In the genomic region with DNA sequence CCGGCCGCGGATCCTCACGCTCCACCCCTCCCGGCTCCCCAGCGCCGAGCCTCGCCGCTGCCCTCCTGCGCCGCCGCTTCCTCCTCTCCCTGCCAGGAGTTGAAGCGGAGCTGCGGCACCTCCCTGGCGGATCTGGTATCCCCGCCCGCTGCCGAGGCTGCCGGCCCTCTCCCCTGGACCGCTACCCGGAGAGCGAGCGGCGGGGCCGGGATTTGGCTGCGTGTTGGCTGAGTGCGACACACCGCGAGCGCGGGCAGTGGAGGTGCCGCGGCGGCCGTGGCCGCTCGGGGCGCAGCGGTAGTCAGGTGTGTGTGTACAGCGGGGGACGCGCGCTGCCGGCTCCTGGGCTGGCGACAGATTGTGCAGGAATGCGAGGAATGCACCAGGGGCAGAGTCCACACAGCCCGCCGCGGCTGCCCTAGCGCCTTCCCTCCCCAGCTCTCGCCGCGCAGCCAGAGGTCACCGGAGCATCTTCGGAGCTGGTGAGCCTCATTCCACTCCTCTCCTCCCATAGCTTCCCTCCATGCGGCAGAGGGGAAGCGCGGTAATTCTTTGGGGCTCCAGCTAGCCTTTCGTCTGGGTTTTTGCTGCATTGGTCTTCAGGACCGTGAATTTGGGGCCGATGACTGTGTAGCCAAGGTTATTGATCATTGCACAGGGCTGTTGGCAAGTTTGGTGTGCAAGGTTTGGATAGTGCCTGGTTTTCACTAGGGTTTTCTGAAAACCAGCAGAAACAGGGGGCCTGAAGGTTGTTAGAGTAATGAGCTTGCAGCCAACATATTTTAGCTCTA, we compare ENCODE assay signal across 7 cellular contexts. TPM values are rescaled to one million over a fixed set of nuclear protein-coding genes. Genes with fewer than 3 reads are reported as not detected.
A peak's percentile ranks its signal among the peaks of the same experiment; 100 is the strongest.
DNase-seq lines count a peak whose midpoint lies in the region; TF ChIP-seq lines count a peak whose summit lies in the region.

No MANE protein-coding gene starts in this region.

- no peaks in the 10 kb centered on the region for H3K36me3 ChIP-seq in GM23248 (ENCODE audit: low read depth)
- H3K36me3 ChIP-seq in KMS-11 (ENCODE audit: insufficient read depth) = no peaks in the 10 kb centered on the region

- H3K9ac ChIP-seq in GM23248 (peak overlapping the region; percentile 81), KMS-11 (peak overlapping the region; percentile 94)

- H3K4me2 ChIP-seq in GM23248 (ENCODE audit: unreplicated experiment) (peak overlapping the region; percentile 97), KMS-11 (peak overlapping the region; percentile 86)

- peak overlapping the region; percentile 88 for H3K27ac Mint-ChIP-seq in T-helper 2 cell treated with Interferon-gamma antibody and Interleukin-4, amounts not matched to agents 5 μg/mL and 100 μg/mL, for 36 hours

- no peaks in the 10 kb centered on the region for H3K9me2 ChIP-seq in GM23248 (ENCODE audit: insufficient read depth)

- peaks cover 14% of the 10 kb centered on the region for H3F3A ChIP-seq in GM23248 (ENCODE audit: insufficient read depth)

- POLR2A ChIA-PET in GM10248 (lab: Yijun Ruan, JAX) = interaction anchor here (0.6 kb wide), 1 partner anchor 776 kb away, joined by 5 read pairs; no protein-coding TSS in a partner anchor

- peaks cover 38% of the 10 kb centered on the region for H3K27me3 Mint-ChIP-seq in T-helper 2 cell treated with Interferon-gamma antibody and Interleukin-4, amounts not matched to agents 5 μg/mL and 100 μg/mL, for 36 hours (ENCODE audit: low read depth)

- peak overlapping the region; percentile 60 for H3K27ac ChIP-seq in GM23248
- peak overlapping the region; percentile 91 for H3K27ac ChIP-seq in KMS-11

- peak; percentile 40 for TF ChIP-seq CTCF in GM10248 (IDR thresholded peaks at IDR 0.05; ENCODE audit: control extremely low read depth, extremely low read depth, low read depth, missing control alignments)
- TF ChIP-seq CTCF in KMS-11 (conservative IDR thresholded peaks at IDR 0.05; ENCODE audit: low read depth, low read length) = peak; percentile 32

- H2AFZ ChIP-seq in GM23248 (peak overlapping the region; percentile 92), KMS-11 (ENCODE audit: low read depth) (peak overlapping the region; percentile 78)

- CTCF ChIA-PET in GM10248 (lab: Yijun Ruan, JAX) = interaction anchor here (1.4 to 2.6 kb wide), 7 partner anchors 11 to 296 kb away, joined by 5 to 11 read pairs (median 6); no protein-coding TSS in a partner anchor

- DNase-seq in GM10248 (ENCODE audit: extremely low spot score) (peak; percentile 66), GM23248 (peak; percentile 80), iris pigment epithelial cell (ENCODE audit: low read depth) (peak; percentile 65)
- peak; percentile 57 for DNase-seq in T-helper 2 cell treated with Interferon-gamma antibody and Interleukin-4, amounts not matched to agents 5 μg/mL and 100 μg/mL, for 36 hours (ENCODE audit: low spot score)
- DNase-seq in central memory CD4-positive, alpha-beta T cell = peak; percentile 62
- peak; percentile 53 for DNase-seq in stimulated activated CD4-positive, alpha-beta T cell treated with anti-CD3 and anti-CD28 coated beads, Interleukin-12 subunit alpha, Interleukin-12 subunit beta, amount 100 ng/mL, for 4 hours

- H3K4me1 Mint-ChIP-seq in T-helper 2 cell treated with Interferon-gamma antibody and Interleukin-4, amounts not matched to agents 5 μg/mL and 100 μg/mL, for 36 hours (ENCODE audit: low read depth) = peaks cover 28% of the 10 kb centered on the region

- H3K9me3 Mint-ChIP-seq in T-helper 2 cell treated with Interferon-gamma antibody and Interleukin-4, amounts not matched to agents 5 μg/mL and 100 μg/mL, for 36 hours = no peaks in the 10 kb centered on the region

- H3K36me3 Mint-ChIP-seq in T-helper 2 cell treated with Interferon-gamma antibody and Interleukin-4, amounts not matched to agents 5 μg/mL and 100 μg/mL, for 36 hours (ENCODE audit: low read depth) = peaks cover 5% of the 10 kb centered on the region

- H3K9me3 ChIP-seq in GM23248 (ENCODE audit: low read depth) = no peaks in the 10 kb centered on the region

- H3K4me1 ChIP-seq in GM23248 (ENCODE audit: insufficient read depth) = peaks cover 29% of the 10 kb centered on the region
- peaks cover 49% of the 10 kb centered on the region for H3K4me1 ChIP-seq in KMS-11 (ENCODE audit: low read depth, poor library complexity, severe bottlenecking)

- in situ Hi-C loops in GM23248 (cut with MboI) = loop anchor here (25.0 kb wide), 1 partner anchor 421 kb away; no protein-coding TSS in a partner anchor

- H3K4me3 Mint-ChIP-seq in T-helper 2 cell treated with Interferon-gamma antibody and Interleukin-4, amounts not matched to agents 5 μg/mL and 100 μg/mL, for 36 hours = peak overlapping the region; percentile 93

- H3K4me3 ChIP-seq in GM23248 = peak overlapping the region; percentile 92
- H3K4me3 ChIP-seq in KMS-11 (IDR thresholded peaks at IDR 0.05; ENCODE audit: insufficient read depth, low read depth, low read length) = peak overlapping the region; percentile 97

- peaks cover 51% of the 10 kb centered on the region for H3K79me2 ChIP-seq in GM23248 (ENCODE audit: insufficient read depth)
- peaks cover 58% of the 10 kb centered on the region for H3K79me2 ChIP-seq in KMS-11 (ENCODE audit: insufficient read depth, low read depth)

- H4K20me1 ChIP-seq in GM23248 (ENCODE audit: insufficient read depth) = peaks cover 6% of the 10 kb centered on the region; the same call in 1 of the 2 replicates
- peaks cover 33% of the 10 kb centered on the region for H4K20me1 ChIP-seq in KMS-11 (ENCODE audit: insufficient read depth)

- WGBS in GM23248 (ENCODE audit: low coverage in 1 of 2, low lambda C conversion rate in 2 of 2, missing lambda C conversion rate in 2 of 2), 2 experiments = 1 to 2% methylated on average over 53 to 61 of the region's 61 CpGs

- H3K27me3 ChIP-seq in GM23248 (replicated peaks; ENCODE audit: insufficient read depth) (no peaks in the 10 kb centered on the region), KMS-11 (ENCODE audit: insufficient read depth, low read depth) (no peaks in the 10 kb centered on the region)

RNA-seq across cellular contexts. Expression of a gene that starts 1.3 kb away (rescaled TPM):
- total RNA-seq in GM23248 (2014; rRNA removed; shearing (Covaris generic)) = 27.7 and 32.2 TPM in 2 replicates
- polyA plus RNA-seq in GM23248 (2016; fragmentation: Nextera tagmentation; extraction: Ambion mirVana) = 5.8 and 7.6 TPM in 2 replicates

RNA-seq across cellular contexts. Expression of a gene that starts 1.5 kb away (rescaled TPM):
- total RNA-seq in GM23248 (2014; rRNA removed; shearing (Covaris generic)) = 0.13 and 0.86 TPM in 2 replicates
- polyA plus RNA-seq in GM23248 (2016; fragmentation: Nextera tagmentation; extraction: Ambion mirVana) = 0.51 and 0.64 TPM in 2 replicates

Comparison
In these comparisons a context has a peak if more than half of its experiments do, and no peak if none do; other contexts are left out.
1. Peak in every context shown above with its lines: DNase-seq, H3K4me3 ChIP-seq and H3K27ac ChIP-seq.